1 cellular context compared by ENCODE assay signal in the genomic region with DNA sequence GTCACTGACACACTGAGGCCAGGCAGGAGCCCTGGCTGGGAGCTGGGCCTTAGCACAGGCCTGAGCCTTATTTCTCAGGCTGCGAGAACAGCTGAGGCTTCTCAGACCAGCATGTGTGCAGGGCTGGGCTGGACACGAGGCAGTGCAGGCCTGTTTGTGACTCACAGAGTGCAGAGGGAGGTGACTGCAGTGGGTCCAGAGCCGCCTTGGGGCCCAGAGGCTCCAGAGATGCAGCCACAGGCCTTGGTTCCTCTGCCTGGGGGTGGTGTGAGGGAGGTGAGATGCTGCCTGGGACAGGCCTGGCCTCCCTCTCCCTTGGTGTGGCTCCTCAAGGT.
TF ChIP-seq lines count a peak whose summit lies in the region.

No MANE protein-coding gene starts in this region.

TF ChIP-seq in K562, 482 proteins besides CTCF, POLR2A, EP300 and RAD21 (continued from another document):
- TF ChIP-seq, protein P1, sequence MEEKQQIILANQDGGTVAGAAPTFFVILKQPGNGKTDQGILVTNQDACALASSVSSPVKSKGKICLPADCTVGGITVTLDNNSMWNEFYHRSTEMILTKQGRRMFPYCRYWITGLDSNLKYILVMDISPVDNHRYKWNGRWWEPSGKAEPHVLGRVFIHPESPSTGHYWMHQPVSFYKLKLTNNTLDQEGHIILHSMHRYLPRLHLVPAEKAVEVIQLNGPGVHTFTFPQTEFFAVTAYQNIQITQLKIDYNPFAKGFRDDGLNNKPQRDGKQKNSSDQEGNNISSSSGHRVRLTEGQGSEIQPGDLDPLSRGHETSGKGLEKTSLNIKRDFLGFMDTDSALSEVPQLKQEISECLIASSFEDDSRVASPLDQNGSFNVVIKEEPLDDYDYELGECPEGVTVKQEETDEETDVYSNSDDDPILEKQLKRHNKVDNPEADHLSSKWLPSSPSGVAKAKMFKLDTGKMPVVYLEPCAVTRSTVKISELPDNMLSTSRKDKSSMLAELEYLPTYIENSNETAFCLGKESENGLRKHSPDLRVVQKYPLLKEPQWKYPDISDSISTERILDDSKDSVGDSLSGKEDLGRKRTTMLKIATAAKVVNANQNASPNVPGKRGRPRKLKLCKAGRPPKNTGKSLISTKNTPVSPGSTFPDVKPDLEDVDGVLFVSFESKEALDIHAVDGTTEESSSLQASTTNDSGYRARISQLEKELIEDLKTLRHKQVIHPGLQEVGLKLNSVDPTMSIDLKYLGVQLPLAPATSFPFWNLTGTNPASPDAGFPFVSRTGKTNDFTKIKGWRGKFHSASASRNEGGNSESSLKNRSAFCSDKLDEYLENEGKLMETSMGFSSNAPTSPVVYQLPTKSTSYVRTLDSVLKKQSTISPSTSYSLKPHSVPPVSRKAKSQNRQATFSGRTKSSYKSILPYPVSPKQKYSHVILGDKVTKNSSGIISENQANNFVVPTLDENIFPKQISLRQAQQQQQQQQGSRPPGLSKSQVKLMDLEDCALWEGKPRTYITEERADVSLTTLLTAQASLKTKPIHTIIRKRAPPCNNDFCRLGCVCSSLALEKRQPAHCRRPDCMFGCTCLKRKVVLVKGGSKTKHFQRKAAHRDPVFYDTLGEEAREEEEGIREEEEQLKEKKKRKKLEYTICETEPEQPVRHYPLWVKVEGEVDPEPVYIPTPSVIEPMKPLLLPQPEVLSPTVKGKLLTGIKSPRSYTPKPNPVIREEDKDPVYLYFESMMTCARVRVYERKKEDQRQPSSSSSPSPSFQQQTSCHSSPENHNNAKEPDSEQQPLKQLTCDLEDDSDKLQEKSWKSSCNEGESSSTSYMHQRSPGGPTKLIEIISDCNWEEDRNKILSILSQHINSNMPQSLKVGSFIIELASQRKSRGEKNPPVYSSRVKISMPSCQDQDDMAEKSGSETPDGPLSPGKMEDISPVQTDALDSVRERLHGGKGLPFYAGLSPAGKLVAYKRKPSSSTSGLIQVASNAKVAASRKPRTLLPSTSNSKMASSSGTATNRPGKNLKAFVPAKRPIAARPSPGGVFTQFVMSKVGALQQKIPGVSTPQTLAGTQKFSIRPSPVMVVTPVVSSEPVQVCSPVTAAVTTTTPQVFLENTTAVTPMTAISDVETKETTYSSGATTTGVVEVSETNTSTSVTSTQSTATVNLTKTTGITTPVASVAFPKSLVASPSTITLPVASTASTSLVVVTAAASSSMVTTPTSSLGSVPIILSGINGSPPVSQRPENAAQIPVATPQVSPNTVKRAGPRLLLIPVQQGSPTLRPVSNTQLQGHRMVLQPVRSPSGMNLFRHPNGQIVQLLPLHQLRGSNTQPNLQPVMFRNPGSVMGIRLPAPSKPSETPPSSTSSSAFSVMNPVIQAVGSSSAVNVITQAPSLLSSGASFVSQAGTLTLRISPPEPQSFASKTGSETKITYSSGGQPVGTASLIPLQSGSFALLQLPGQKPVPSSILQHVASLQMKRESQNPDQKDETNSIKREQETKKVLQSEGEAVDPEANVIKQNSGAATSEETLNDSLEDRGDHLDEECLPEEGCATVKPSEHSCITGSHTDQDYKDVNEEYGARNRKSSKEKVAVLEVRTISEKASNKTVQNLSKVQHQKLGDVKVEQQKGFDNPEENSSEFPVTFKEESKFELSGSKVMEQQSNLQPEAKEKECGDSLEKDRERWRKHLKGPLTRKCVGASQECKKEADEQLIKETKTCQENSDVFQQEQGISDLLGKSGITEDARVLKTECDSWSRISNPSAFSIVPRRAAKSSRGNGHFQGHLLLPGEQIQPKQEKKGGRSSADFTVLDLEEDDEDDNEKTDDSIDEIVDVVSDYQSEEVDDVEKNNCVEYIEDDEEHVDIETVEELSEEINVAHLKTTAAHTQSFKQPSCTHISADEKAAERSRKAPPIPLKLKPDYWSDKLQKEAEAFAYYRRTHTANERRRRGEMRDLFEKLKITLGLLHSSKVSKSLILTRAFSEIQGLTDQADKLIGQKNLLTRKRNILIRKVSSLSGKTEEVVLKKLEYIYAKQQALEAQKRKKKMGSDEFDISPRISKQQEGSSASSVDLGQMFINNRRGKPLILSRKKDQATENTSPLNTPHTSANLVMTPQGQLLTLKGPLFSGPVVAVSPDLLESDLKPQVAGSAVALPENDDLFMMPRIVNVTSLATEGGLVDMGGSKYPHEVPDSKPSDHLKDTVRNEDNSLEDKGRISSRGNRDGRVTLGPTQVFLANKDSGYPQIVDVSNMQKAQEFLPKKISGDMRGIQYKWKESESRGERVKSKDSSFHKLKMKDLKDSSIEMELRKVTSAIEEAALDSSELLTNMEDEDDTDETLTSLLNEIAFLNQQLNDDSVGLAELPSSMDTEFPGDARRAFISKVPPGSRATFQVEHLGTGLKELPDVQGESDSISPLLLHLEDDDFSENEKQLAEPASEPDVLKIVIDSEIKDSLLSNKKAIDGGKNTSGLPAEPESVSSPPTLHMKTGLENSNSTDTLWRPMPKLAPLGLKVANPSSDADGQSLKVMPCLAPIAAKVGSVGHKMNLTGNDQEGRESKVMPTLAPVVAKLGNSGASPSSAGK (IDR thresholded peaks at IDR 0.05) = peak; percentile 25; the same call in 1 of the 2 replicates
- TF ChIP-seq, protein P2, sequence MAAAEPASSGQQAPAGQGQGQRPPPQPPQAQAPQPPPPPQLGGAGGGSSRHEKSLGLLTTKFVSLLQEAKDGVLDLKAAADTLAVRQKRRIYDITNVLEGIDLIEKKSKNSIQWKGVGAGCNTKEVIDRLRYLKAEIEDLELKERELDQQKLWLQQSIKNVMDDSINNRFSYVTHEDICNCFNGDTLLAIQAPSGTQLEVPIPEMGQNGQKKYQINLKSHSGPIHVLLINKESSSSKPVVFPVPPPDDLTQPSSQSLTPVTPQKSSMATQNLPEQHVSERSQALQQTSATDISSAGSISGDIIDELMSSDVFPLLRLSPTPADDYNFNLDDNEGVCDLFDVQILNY (CRISPR knock-in tag; IDR thresholded peaks at IDR 0.05) = no peak
